In genomic region chr7:55280031-55280454, GRCh38 we compare ENCODE assay signal across 8 cellular contexts.
DNase-seq lines count a peak whose midpoint lies in the region; ATAC-seq and TF ChIP-seq lines count a peak whose summit lies in the region.

No MANE protein-coding gene starts in this region.

- intact Hi-C loops in right cardiac atrium (cut with DNase I) (loop anchor here in 2 of 4 donors (2.0 to 10.0 kb wide), 2 partner anchors 135 to 315 kb away; no protein-coding TSS in a partner anchor), sigmoid colon (cut with DNase I) (loop anchor here (1.0 to 5.0 kb wide), 3 partner anchors 87 to 135 kb away; partner anchors contain the start of gene LANCL2)

- TF ChIP-seq EP300 in sigmoid colon (IDR thresholded peaks at IDR 0.05), result no peak

- no peaks in the 10 kb centered on the region for H3K36me3 ChIP-seq in sigmoid colon

- H3K4me3 ChIP-seq in right cardiac atrium (ENCODE audit: low read length) (no peak overlapping the region), sigmoid colon (no peak overlapping the region)

- H3K27ac ChIP-seq in right cardiac atrium (ENCODE audit: low read length) (no peak overlapping the region), sigmoid colon (no peak overlapping the region)

- peak; percentile 94 for ATAC-seq in HG02571 (IDR thresholded peaks at IDR 0.05; ENCODE audit: unreplicated experiment)
- ATAC-seq in right cardiac atrium, result peak; percentile 81 to 88

- peak; percentile 23 for DNase-seq in NK-92 treated with Interleukin-12 subunit alpha and Interleukin-12 subunit beta, amount 100 ng/mL, for 24 hours (lab: John Stamatoyannopoulos, UW)
- no peak for DNase-seq in NK-92 (lab: John Stamatoyannopoulos, UW; ENCODE audit: unreplicated experiment)
- DNase-seq in NCI-H1048 (lab: John Stamatoyannopoulos, UW), result peak; percentile 27
- peak; percentile 81 for DNase-seq in SW480 (ENCODE audit: low spot score)
- DNase-seq in amniotic epithelial cell (ENCODE audit: low read depth), result peak; percentile 63
- peak in 2 of 3 donors; percentile 43 to 57 for DNase-seq in right cardiac atrium
- DNase-seq in sigmoid colon, result no peak

- H3K27me3 ChIP-seq in right cardiac atrium (ENCODE audit: control insufficient read depth, insufficient read depth) (no peaks in the 10 kb centered on the region), sigmoid colon (no peaks in the 10 kb centered on the region)

- H3K9me3 ChIP-seq in right cardiac atrium (ENCODE audit: control insufficient read depth, low read length) (no peaks in the 10 kb centered on the region), sigmoid colon (no peaks in the 10 kb centered on the region)

- no peaks in the 10 kb centered on the region for H3K4me1 ChIP-seq in right cardiac atrium (ENCODE audit: control insufficient read depth, insufficient read depth, low read length)
- no peaks in the 10 kb centered on the region for H3K4me1 ChIP-seq in sigmoid colon

- TF ChIP-seq CTCF in sigmoid colon (IDR thresholded peaks at IDR 0.05), result peak in 3 of 4 experiments; percentile 47 to 57 (median 52)

- 5% methylated on average over 3 of the region's 3 CpGs for WGBS in right cardiac atrium
- 3 to 4% methylated on average over 3 of the region's 3 CpGs for WGBS in sigmoid colon, 2 donors

- no peak for TF ChIP-seq POLR2A in sigmoid colon (IDR thresholded peaks at IDR 0.05)

Comparison
In these comparisons a context has a peak if more than half of its experiments do, and no peak if none do; other contexts are left out.
1. DNase-seq: peak in NK-92 treated with Interleukin-12 subunit alpha and Interleukin-12 subunit beta, amount 100 ng/mL, for 24 hours (single experiment), NCI-H1048 (single experiment), SW480 (single experiment), amniotic epithelial cell (single experiment) and right cardiac atrium (2 of 3); none in NK-92 (single experiment) and sigmoid colon (single experiment).